ENCODE assay signal across 1 cellular context in genomic region chr10:74084955-74085354, GRCh38.
TF ChIP-seq lines count a peak whose summit lies in the region.

No MANE protein-coding gene starts in this region.

TF ChIP-seq in GM12878, 131 proteins besides CTCF, POLR2A, EP300 and RAD21 (continued from another document and continues in another):
- TF ChIP-seq, protein P1, sequence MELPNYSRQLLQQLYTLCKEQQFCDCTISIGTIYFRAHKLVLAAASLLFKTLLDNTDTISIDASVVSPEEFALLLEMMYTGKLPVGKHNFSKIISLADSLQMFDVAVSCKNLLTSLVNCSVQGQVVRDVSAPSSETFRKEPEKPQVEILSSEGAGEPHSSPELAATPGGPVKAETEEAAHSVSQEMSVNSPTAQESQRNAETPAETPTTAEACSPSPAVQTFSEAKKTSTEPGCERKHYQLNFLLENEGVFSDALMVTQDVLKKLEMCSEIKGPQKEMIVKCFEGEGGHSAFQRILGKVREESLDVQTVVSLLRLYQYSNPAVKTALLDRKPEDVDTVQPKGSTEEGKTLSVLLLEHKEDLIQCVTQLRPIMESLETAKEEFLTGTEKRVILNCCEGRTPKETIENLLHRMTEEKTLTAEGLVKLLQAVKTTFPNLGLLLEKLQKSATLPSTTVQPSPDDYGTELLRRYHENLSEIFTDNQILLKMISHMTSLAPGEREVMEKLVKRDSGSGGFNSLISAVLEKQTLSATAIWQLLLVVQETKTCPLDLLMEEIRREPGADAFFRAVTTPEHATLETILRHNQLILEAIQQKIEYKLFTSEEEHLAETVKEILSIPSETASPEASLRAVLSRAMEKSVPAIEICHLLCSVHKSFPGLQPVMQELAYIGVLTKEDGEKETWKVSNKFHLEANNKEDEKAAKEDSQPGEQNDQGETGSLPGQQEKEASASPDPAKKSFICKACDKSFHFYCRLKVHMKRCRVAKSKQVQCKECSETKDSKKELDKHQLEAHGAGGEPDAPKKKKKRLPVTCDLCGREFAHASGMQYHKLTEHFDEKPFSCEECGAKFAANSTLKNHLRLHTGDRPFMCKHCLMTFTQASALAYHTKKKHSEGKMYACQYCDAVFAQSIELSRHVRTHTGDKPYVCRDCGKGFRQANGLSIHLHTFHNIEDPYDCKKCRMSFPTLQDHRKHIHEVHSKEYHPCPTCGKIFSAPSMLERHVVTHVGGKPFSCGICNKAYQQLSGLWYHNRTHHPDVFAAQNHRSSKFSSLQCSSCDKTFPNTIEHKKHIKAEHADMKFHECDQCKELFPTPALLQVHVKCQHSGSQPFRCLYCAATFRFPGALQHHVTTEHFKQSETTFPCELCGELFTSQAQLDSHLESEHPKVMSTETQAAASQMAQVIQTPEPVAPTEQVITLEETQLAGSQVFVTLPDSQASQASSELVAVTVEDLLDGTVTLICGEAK (IDR thresholded peaks at IDR 0.05; ENCODE audit: borderline replicate concordance) = no peak
- TF ChIP-seq PRDM15 (CRISPR knock-in tag; IDR thresholded peaks at IDR 0.05) (no peak), GATAD2B (conservative IDR thresholded peaks at IDR 0.05; ENCODE audit: low read depth) (no peak), CBFB (IDR thresholded peaks at IDR 0.05; ENCODE audit: low read depth) (no peak), MLLT1 (IDR thresholded peaks at IDR 0.05) (no peak), DPF2 (IDR thresholded peaks at IDR 0.05) (peak; percentile 80), ZNF217 (IDR thresholded peaks at IDR 0.05) (no peak; the same call in none of the 2 replicates), HDAC2 (IDR thresholded peaks at IDR 0.05) (no peak), EED (IDR thresholded peaks at IDR 0.05; ENCODE audit: low read depth) (peak; percentile 38; the same call in 1 of the 2 replicates), SMC3 (IDR thresholded peaks at IDR 0.05; ENCODE audit: borderline replicate concordance, low read length) (peak; percentile 13; the same call in 1 of the 2 replicates), NR2F1 (conservative IDR thresholded peaks at IDR 0.05) (0 out of 2 replicates have a peak, but pooled peaks have one; percentile 37), MYB (IDR thresholded peaks at IDR 0.05; ENCODE audit: borderline replicate concordance, low read depth, low read length) (no peak), ZZZ3 (IDR thresholded peaks at IDR 0.05; ENCODE audit: control insufficient read depth, insufficient read length, low read depth) (no peak), SPI1 (IDR thresholded peaks at IDR 0.05; ENCODE audit: borderline replicate concordance, insufficient read depth, low read depth, low read length) (no peak), ASH2L (IDR thresholded peaks at IDR 0.05; ENCODE audit: borderline replicate concordance, low read depth) (no peak), STAT3 (IDR thresholded peaks at IDR 0.05; ENCODE audit: low read depth, low read length) (0 out of 2 replicates have a peak, but pooled peaks have one; percentile 35), STAT1 (conservative IDR thresholded peaks at IDR 0.05) (no peak), CHD1 (IDR thresholded peaks at IDR 0.05; ENCODE audit: low read depth, low read length) (no peak), FOXM1 (IDR thresholded peaks at IDR 0.05; ENCODE audit: low read depth, low read length) (peak; percentile 71; the same call in 1 of the 2 replicates), PKNOX1 (IDR thresholded peaks at IDR 0.05) (no peak), ZNF207 (IDR thresholded peaks at IDR 0.05; ENCODE audit: borderline replicate concordance) (peak; percentile 24; the same call in 1 of the 2 replicates), MTA2 (IDR thresholded peaks at IDR 0.05; ENCODE audit: low read depth) (peak; percentile 66), MEF2B (IDR thresholded peaks at IDR 0.05; ENCODE audit: partially characterized antibody, poor library complexity, severe bottlenecking) (peak; percentile 15), PAX8 (IDR thresholded peaks at IDR 0.05) (no peak), NFXL1 (IDR thresholded peaks at IDR 0.05; ENCODE audit: borderline replicate concordance) (no peak), NRF1 (conservative IDR thresholded peaks at IDR 0.05; ENCODE audit: low read depth, low read length) (no peak), ATF3 (IDR thresholded peaks at IDR 0.05; ENCODE audit: borderline replicate concordance, extremely low read depth, low read depth, low read length) (no peak), IRF4 (IDR thresholded peaks at IDR 0.05; ENCODE audit: low read depth, low read length) (peak; percentile 72), NBN (IDR thresholded peaks at IDR 0.05) (no peak), CREM (IDR thresholded peaks at IDR 0.05; ENCODE audit: low read depth) (peak; percentile 57; the same call in 1 of the 2 replicates), EGR1 (IDR thresholded peaks at IDR 0.05; ENCODE audit: borderline replicate concordance in 1 of 2, low read depth in 2 of 2, low read length in 2 of 2) (no peak), RCOR1 (conservative IDR thresholded peaks at IDR 0.05; ENCODE audit: low read depth, low read length) (no peak), CUX1 (IDR thresholded peaks at IDR 0.05; ENCODE audit: insufficient replicate concordance, low read depth, low read length) (peak; percentile 34), LARP7 (IDR thresholded peaks at IDR 0.05) (no peak), CREB1 (IDR thresholded peaks at IDR 0.05; ENCODE audit: low read depth) (0 out of 2 replicates have a peak, but pooled peaks have one; percentile 23), SREBF1 (IDR thresholded peaks at IDR 0.05; ENCODE audit: low read length) (no peak), RELA (IDR thresholded peaks at IDR 0.05; ENCODE audit: borderline replicate concordance, partially characterized antibody) (no peak), NR2C1 (IDR thresholded peaks at IDR 0.05) (no peak), RFX5 (IDR thresholded peaks at IDR 0.05; ENCODE audit: low read depth, low read length) (no peak)
- TF ChIP-seq, protein P2, sequence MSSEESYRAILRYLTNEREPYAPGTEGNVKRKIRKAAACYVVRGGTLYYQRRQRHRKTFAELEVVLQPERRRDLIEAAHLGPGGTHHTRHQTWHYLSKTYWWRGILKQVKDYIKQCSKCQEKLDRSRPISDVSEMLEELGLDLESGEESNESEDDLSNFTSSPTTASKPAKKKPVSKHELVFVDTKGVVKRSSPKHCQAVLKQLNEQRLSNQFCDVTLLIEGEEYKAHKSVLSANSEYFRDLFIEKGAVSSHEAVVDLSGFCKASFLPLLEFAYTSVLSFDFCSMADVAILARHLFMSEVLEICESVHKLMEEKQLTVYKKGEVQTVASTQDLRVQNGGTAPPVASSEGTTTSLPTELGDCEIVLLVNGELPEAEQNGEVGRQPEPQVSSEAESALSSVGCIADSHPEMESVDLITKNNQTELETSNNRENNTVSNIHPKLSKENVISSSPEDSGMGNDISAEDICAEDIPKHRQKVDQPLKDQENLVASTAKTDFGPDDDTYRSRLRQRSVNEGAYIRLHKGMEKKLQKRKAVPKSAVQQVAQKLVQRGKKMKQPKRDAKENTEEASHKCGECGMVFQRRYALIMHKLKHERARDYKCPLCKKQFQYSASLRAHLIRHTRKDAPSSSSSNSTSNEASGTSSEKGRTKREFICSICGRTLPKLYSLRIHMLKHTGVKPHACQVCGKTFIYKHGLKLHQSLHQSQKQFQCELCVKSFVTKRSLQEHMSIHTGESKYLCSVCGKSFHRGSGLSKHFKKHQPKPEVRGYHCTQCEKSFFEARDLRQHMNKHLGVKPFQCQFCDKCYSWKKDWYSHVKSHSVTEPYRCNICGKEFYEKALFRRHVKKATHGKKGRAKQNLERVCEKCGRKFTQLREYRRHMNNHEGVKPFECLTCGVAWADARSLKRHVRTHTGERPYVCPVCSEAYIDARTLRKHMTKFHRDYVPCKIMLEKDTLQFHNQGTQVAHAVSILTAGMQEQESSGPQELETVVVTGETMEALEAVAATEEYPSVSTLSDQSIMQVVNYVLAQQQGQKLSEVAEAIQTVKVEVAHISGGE (CRISPR knock-in tag; IDR thresholded peaks at IDR 0.05) = no peak
- TF ChIP-seq, protein P3, sequence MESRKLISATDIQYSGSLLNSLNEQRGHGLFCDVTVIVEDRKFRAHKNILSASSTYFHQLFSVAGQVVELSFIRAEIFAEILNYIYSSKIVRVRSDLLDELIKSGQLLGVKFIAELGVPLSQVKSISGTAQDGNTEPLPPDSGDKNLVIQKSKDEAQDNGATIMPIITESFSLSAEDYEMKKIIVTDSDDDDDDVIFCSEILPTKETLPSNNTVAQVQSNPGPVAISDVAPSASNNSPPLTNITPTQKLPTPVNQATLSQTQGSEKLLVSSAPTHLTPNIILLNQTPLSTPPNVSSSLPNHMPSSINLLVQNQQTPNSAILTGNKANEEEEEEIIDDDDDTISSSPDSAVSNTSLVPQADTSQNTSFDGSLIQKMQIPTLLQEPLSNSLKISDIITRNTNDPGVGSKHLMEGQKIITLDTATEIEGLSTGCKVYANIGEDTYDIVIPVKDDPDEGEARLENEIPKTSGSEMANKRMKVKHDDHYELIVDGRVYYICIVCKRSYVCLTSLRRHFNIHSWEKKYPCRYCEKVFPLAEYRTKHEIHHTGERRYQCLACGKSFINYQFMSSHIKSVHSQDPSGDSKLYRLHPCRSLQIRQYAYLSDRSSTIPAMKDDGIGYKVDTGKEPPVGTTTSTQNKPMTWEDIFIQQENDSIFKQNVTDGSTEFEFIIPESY (IDR thresholded peaks at IDR 0.05) = no peak
